In genomic region chr19:35742121-35742724, GRCh38 we compare ENCODE assay signal across 2 cellular contexts.
TF ChIP-seq lines count a peak whose summit lies in the region.

Gene IGFLR1 (minus strand): TSS chr19:35742452. CDS start chr19:35741180, 1,272 bp downstream.

TF ChIP-seq in GM12891, 5 proteins besides CTCF, POLR2A, EP300 and RAD21 (continued from another document):
- peak; percentile 97 for TF ChIP-seq POLR2AphosphoS5 (IDR thresholded peaks at IDR 0.05; ENCODE audit: low read depth, low read length)
- TF ChIP-seq PAX5 (IDR thresholded peaks at IDR 0.05; ENCODE audit: insufficient read depth, low read length, severe bottlenecking), result no peak
- TF ChIP-seq TAF1 (IDR thresholded peaks at IDR 0.05; ENCODE audit: low read depth, low read length), result peak; percentile 86
- peak; percentile 78 for TF ChIP-seq SPI1 (IDR thresholded peaks at IDR 0.05; ENCODE audit: low read depth, low read length)
TF ChIP-seq in GM12891: peak in this region for 4.

TF ChIP-seq in SK-N-SH, 30 proteins besides CTCF, POLR2A, EP300 and RAD21 (continued from another document):
- TF ChIP-seq USF2 (IDR thresholded peaks at IDR 0.05; ENCODE audit: borderline replicate concordance, low read depth, low read length) (no peak), NRF1 (IDR thresholded peaks at IDR 0.05; ENCODE audit: low read depth, low read length) (no peak), ELF1 (IDR thresholded peaks at IDR 0.05) (no peak), FOSL2 (IDR thresholded peaks at IDR 0.05; ENCODE audit: borderline replicate concordance, low read depth) (no peak), POLR2AphosphoS5 (IDR thresholded peaks at IDR 0.05; ENCODE audit: low read depth, low read length) (no peak), FOXM1 (IDR thresholded peaks at IDR 0.05; ENCODE audit: low read depth) (no peak), RXRA (IDR thresholded peaks at IDR 0.05; ENCODE audit: borderline replicate concordance, low read depth) (no peak)
